22 cellular contexts compared by ENCODE assay signal in genomic region chr17:58920773-58921172, GRCh38.
"Had no signal": no experiment of that assay in that cellular context is flagged by ENCODE, and none has a peak within 500 bp of the region (broad histone marks: within the 10 kb centered on the region; RNA-seq: fewer than 3 reads in every experiment).

No MANE protein-coding gene starts in this region.

- H3K4me3 ChIP-seq: colonic mucosa, dorsolateral prefrontal cortex, gastroesophageal sphincter, pancreas, psoas muscle, right atrium auricular region, spleen, upper lobe of left lung had no signal

- H3K27me3 ChIP-seq: colonic mucosa, dorsolateral prefrontal cortex, pancreas, right atrium auricular region, spleen, upper lobe of left lung had no signal

- H3K4me1 ChIP-seq: colonic mucosa, gastroesophageal sphincter, pancreas, psoas muscle, right atrium auricular region, spleen, upper lobe of left lung had no signal

- H3K36me3 ChIP-seq: colonic mucosa, gastroesophageal sphincter, pancreas, right atrium auricular region, spleen, upper lobe of left lung had no signal

- FAIRE-seq: bronchial epithelial cell, islet of Langerhans, pancreas had no signal

- H3K9me3 ChIP-seq: colonic mucosa, gastroesophageal sphincter, pancreas, psoas muscle, right atrium auricular region, spleen, upper lobe of left lung had no signal

- H3K27ac ChIP-seq: colonic mucosa, dorsolateral prefrontal cortex, gastroesophageal sphincter, pancreas, psoas muscle, right atrium auricular region, spleen, upper lobe of left lung had no signal

- ATAC-seq: gastroesophageal sphincter; natural killer cell treated with Interleukin-12 subunit alpha and Interleukin-12 subunit beta and Interleukin-15 and Interleukin-18, amount 100 ng/mL, for 72 hours; pancreas; psoas muscle; stimulated activated naive CD8-positive, alpha-beta T cell treated with anti-CD3 and anti-CD28 coated beads, Interleukin-15, Interleukin-2, amounts not matched to agents 100 U/mL and 50 U/mL, for 24 hours; WTC11 had no signal

- DNase-seq: activated CD8-positive, alpha-beta memory T cell treated with anti-CD3 and anti-CD28 coated beads, Interleukin-2, amount 50 U/mL, for 4 hours; activated naive CD4-positive, alpha-beta T cell treated with Interleukin-2 at 50 U/mL for 16 hours; activated naive CD8-positive, alpha-beta T cell treated with anti-CD3 and anti-CD28 coated beads, Interleukin-2, amount 10 ng/mL, durations not matched to agents 7 days and 5 days; activated T-cell treated with anti-CD3 and anti-CD28 coated beads, Interleukin-2, amount 50 U/mL, for 24 hours; amniotic stem cell; colonic mucosa; dorsolateral prefrontal cortex; head of caudate nucleus; midbrain; pancreas; psoas muscle; spleen; stimulated activated CD4-positive, alpha-beta T cell treated with anti-CD3 and anti-CD28 coated beads, Interleukin-4, amount 100 ng/mL, for 24 hours; stimulated activated naive CD8-positive, alpha-beta T cell treated with anti-CD3 and anti-CD28 coated beads, Interleukin-15, Interleukin-2, amounts not matched to agents 100 U/mL and 50 U/mL, for 24 hours; T1000; upper lobe of left lung had no signal
